In the genomic region with DNA sequence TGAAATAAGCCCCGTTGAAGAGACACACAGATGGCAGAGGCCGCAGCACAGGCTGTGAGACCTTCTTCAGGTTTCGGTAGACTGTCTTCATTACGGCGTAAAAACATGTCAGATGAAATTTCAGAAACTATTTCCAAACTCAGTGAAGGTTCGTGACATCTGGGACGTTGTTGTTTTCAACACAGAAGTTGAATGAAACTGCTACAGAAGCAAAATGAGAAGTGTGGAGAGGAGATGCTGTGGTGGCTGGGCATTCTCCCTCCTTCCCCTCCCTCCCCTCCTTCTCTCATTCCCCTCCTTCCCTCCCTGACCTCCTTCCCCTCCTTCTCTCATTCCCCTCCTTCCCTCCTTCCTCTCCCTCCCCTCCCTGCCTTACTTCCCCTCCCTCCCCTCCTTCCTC, we compare ENCODE assay signal across 10 cellular contexts.
DNase-seq lines count a peak whose midpoint lies in the region; ATAC-seq and TF ChIP-seq lines count a peak whose summit lies in the region.
"Had no signal": no experiment of that assay in that cellular context is flagged by ENCODE, and none has a peak within 500 bp of the region (broad histone marks: within the 10 kb centered on the region; RNA-seq: fewer than 3 reads in every experiment).

No MANE protein-coding gene starts in this region.

- H3K27me3 ChIP-seq in lower lobe of right lung (ENCODE audit: low read depth), result no peaks in the 10 kb centered on the region
- no peaks in the 10 kb centered on the region for H3K27me3 ChIP-seq in right atrium auricular region

- H3K36me3 Mint-ChIP-seq in mesothelial cell of epicardium, result peaks cover 26% of the 10 kb centered on the region

- ATAC-seq in GM18867 (IDR thresholded peaks at IDR 0.05; ENCODE audit: unreplicated experiment), result peak; percentile 68
- ATAC-seq in GM21529 (IDR thresholded peaks at IDR 0.05; ENCODE audit: unreplicated experiment), result peak; percentile 83
- peak; percentile 63 for ATAC-seq in HG03432 (IDR thresholded peaks at IDR 0.05; ENCODE audit: unreplicated experiment)
- ATAC-seq in lower lobe of right lung, result no peak

- H3K4me1 ChIP-seq in lower lobe of right lung (no peaks in the 10 kb centered on the region), right atrium auricular region (no peaks in the 10 kb centered on the region)

- intact Hi-C loops in lower lobe of right lung (cut with DNase I) (no loop called here), cardiac septum (cut with DNase I) (no loop called here)

- H3K27me3 Mint-ChIP-seq in mesothelial cell of epicardium (ENCODE audit: low read depth), result no peaks in the 10 kb centered on the region

- TF ChIP-seq CTCF in mesothelial cell of epicardium (IDR thresholded peaks at IDR 0.05; ENCODE audit: unreplicated experiment) (no peak), lower lobe of right lung (IDR thresholded peaks at IDR 0.05) (no peak), right atrium auricular region (IDR thresholded peaks at IDR 0.05) (no peak)

- H3K27ac ChIP-seq in lower lobe of right lung (no peak overlapping the region), right atrium auricular region (no peak overlapping the region)

- H3K36me3 ChIP-seq in lower lobe of right lung, result peaks cover 22% of the 10 kb centered on the region
- H3K36me3 ChIP-seq in right atrium auricular region, result peaks cover 8% of the 10 kb centered on the region

- peaks cover 26% of the 10 kb centered on the region for H3K9me3 Mint-ChIP-seq in mesothelial cell of epicardium

- H3K4me3 ChIP-seq in lower lobe of right lung, result no peak overlapping the region
- no peak overlapping the region for H3K4me3 ChIP-seq in right atrium auricular region

- no peak for DNase-seq in mesothelial cell of epicardium (ENCODE audit: low spot score in 2 of 2, unreplicated experiment in 2 of 2)
- no peak for DNase-seq in lower lobe of right lung
- no peak for DNase-seq in cardiac septum (ENCODE audit: low spot score)
- no peak for DNase-seq in right atrium auricular region (ENCODE audit: low spot score)
- DNase-seq in EL, result no peak
- DNase-seq: H9, kidney had no signal

- H3K9me3 ChIP-seq in lower lobe of right lung (peaks cover 4% of the 10 kb centered on the region), right atrium auricular region (no peaks in the 10 kb centered on the region)

- peaks cover 9% of the 10 kb centered on the region for H3K4me1 Mint-ChIP-seq in mesothelial cell of epicardium

- no peak overlapping the region for H3K4me3 Mint-ChIP-seq in mesothelial cell of epicardium
- H3K4me3 Mint-ChIP-seq: H9 had no signal

- peak overlapping the region; percentile 47 for H3K27ac Mint-ChIP-seq in mesothelial cell of epicardium

Comparison
In these comparisons a context has a peak if more than half of its experiments do, and no peak if none do; other contexts are left out.
1. ATAC-seq: peak in GM18867 (single experiment), GM21529 (single experiment) and HG03432 (single experiment); none in lower lobe of right lung (0 of 2).